In genomic region chr1:111563619-111564018, GRCh38 we compare ENCODE assay signal across 17 cellular contexts. TPM values are rescaled to one million over a fixed set of nuclear protein-coding genes. Genes with fewer than 3 reads are reported as not detected.
A peak's percentile ranks its signal among the peaks of the same experiment; 100 is the strongest.
DNase-seq lines count a peak whose midpoint lies in the region; ATAC-seq, FAIRE-seq and TF ChIP-seq lines count a peak whose summit lies in the region.
"Had no signal": no experiment of that assay in that cellular context is flagged by ENCODE, and none has a peak within 500 bp of the region (broad histone marks: within the 10 kb centered on the region; RNA-seq: fewer than 3 reads in every experiment).

No MANE protein-coding gene starts in this region.

- FAIRE-seq in K562 (lab: Jason Lieb, UNC) = no peak

- no peaks in the 10 kb centered on the region for H3K27me3 ChIP-seq in IMR-90 (ENCODE audit: control insufficient read depth, insufficient read depth, low read length)
- no peaks in the 10 kb centered on the region for H3K27me3 ChIP-seq in K562 (ENCODE audit: control insufficient read depth in 2 of 2, insufficient read depth in 2 of 2, low read length in 2 of 2)

- peak overlapping the region; percentile 70; the same call in 1 of the 2 replicates for H3K18ac ChIP-seq in IMR-90 (ENCODE audit: low read depth, low read length)

- peak overlapping the region; percentile 62 for H2BK5ac ChIP-seq in IMR-90 (ENCODE audit: low read depth, low read length, poor library complexity, severe bottlenecking)

- H3K9me3 ChIP-seq in IMR-90 (ENCODE audit: control insufficient read depth, insufficient read depth, low read length) (no peaks in the 10 kb centered on the region), K562 (replicated peaks; ENCODE audit: control insufficient read depth, insufficient read depth, low read depth, low read length) (no peaks in the 10 kb centered on the region)

- peak overlapping the region; percentile 44 for H3K14ac ChIP-seq in IMR-90 (replicated peaks; ENCODE audit: low read depth, low read length)

- no peak overlapping the region for H3K27ac ChIP-seq in IMR-90 (ENCODE audit: insufficient read depth, low read length)
- no peak overlapping the region for H3K27ac ChIP-seq in K562 (ENCODE audit: extremely low read depth, low read depth, low read length)
- H3K27ac ChIP-seq: C4-2B, HL-60 had no signal

- in situ Hi-C loops in IMR-90 (cut with MboI; ENCODE audit: low sequenced_read_pairs) (no loop called here), K562 (cut with MboI) (no loop called here)

- TF ChIP-seq POLR2A in IMR-90 (IDR thresholded peaks at IDR 0.05; ENCODE audit: low read depth, low read length) (no peak), K562 (conservative IDR thresholded peaks at IDR 0.05) (no peak)

- H3K79me1 ChIP-seq in IMR-90 (ENCODE audit: low read depth in 1 of 2, low read length in 2 of 2) = peaks cover 0 to 5% of the 10 kb centered on the region in 2 experiments; a peak in 1 of 4 replicates

- POLR2A ChIA-PET in IMR-90 (lab: Charles Lee; ENCODE audit: unreplicated experiment) = no interaction called here
- POLR2A ChIA-PET in K562 (lab: Yijun Ruan, JAX) = interaction anchor here (0.6 to 1.4 kb wide), 4 partner anchors 13 to 126 kb away, joined by 3 read pairs; no protein-coding TSS in a partner anchor

- H3K4me2 ChIP-seq in IMR-90 (ENCODE audit: low read depth, low read length) = peak overlapping the region; percentile 30; the same call in 1 of the 2 replicates
- no peak overlapping the region for H3K4me2 ChIP-seq in K562 (ENCODE audit: insufficient read depth, low read length)

- peak overlapping the region; percentile 94 for H2BK20ac ChIP-seq in IMR-90 (ENCODE audit: low read depth, low read length)

- H3K36me3 ChIP-seq in IMR-90 (ENCODE audit: control insufficient read depth, insufficient read depth, low read length) = no peaks in the 10 kb centered on the region
- H3K36me3 ChIP-seq in K562 (ENCODE audit: control insufficient read depth, insufficient read depth, low read length) = no peaks in the 10 kb centered on the region

- H4K5ac ChIP-seq in IMR-90 (ENCODE audit: low read depth, low read length) = no peak overlapping the region; the same call in 1 of the 2 replicates

- CTCF ChIA-PET in IMR-90 (lab: Yijun Ruan, JAX) = interaction anchor here (0.6 to 1.2 kb wide), 4 partner anchors 11 to 213 kb away, joined by 3 read pairs; no protein-coding TSS in a partner anchor
- CTCF ChIA-PET in K562 (lab: Yijun Ruan, JAX; ENCODE audit: low intra/inter-chr PET ratio) = no interaction called here

- H3K23ac ChIP-seq in IMR-90 (ENCODE audit: low read depth, low read length) = peak overlapping the region; percentile 78; the same call in 1 of the 2 replicates

- H3K79me2 ChIP-seq in K562 (ENCODE audit: control insufficient read depth, insufficient read depth, low read length) = no peaks in the 10 kb centered on the region

- TF ChIP-seq CTCF in IMR-90 (conservative IDR thresholded peaks at IDR 0.05; ENCODE audit: low read depth, low read length) (no peak), K562 (IDR thresholded peaks at IDR 0.05 in 2 of 3, conservative IDR thresholded peaks at IDR 0.05 in 1 of 3; ENCODE audit: insufficient read depth in 2 of 3, low read depth in 1 of 3, low read length in 3 of 3) (no peak)

- peak overlapping the region in 1 of 2 experiments; percentile 31; a peak in 2 of 4 replicates for H4K8ac ChIP-seq in IMR-90 (ENCODE audit: low read depth in 2 of 2, low read length in 2 of 2)

- DNase-seq in AG20443 (ENCODE audit: low spot score) = peak; percentile 65
- peak; percentile 90 for DNase-seq in IMR-90
- DNase-seq in K562 (ENCODE audit: extremely low read depth in 1 of 4, low spot score in 3 of 4) = peak in 1 of 4 experiments; percentile 21
- peak; percentile 72 for DNase-seq in kidney tubule cell (ENCODE audit: low spot score)
- no peak for DNase-seq in SIG-M5 (lab: John Stamatoyannopoulos, UW)
- no peak for DNase-seq in SKM-1 treated with dmso at 0.1 percent for 144 hours (lab: John Stamatoyannopoulos, UW; ENCODE audit: unreplicated experiment)
- DNase-seq: activated CD8-positive, alpha-beta T cell treated with anti-CD3 and anti-CD28 coated beads for 36 hours; activated effector memory CD4-positive, alpha-beta T cell treated with Interleukin-2 at 50 U/mL for 16 hours; central memory CD4-positive, alpha-beta T cell; H9; posterior cingulate gyrus; stimulated activated naive CD8-positive, alpha-beta T cell treated with anti-CD3 and anti-CD28 coated beads, Interleukin-15, Interleukin-2, amounts not matched to agents 100 U/mL and 50 U/mL, for 24 hours; T-helper 9 cell had no signal

- dilution Hi-C loops in IMR-90 (cut with HindIII; ENCODE audit: low sequenced_read_pairs, unreplicated experiment) = no loop called here

- H4K91ac ChIP-seq in IMR-90 (ENCODE audit: insufficient read depth, low read depth, low read length) = peak overlapping the region; percentile 72; the same call in 1 of the 2 replicates

- no peaks in the 10 kb centered on the region for H4K20me1 ChIP-seq in IMR-90 (ENCODE audit: insufficient read depth, low read length)
- no peaks in the 10 kb centered on the region for H4K20me1 ChIP-seq in K562 (replicated peaks; ENCODE audit: control insufficient read depth, insufficient read depth, low read length)

- H2BK15ac ChIP-seq in IMR-90 (ENCODE audit: low read depth, low read length) = peak overlapping the region; percentile 95; the same call in 2 of the 3 replicates

- ATAC-seq in IMR-90 (ENCODE audit: low read depth) = peak; percentile 54
- ATAC-seq in K562 = no peak
- ATAC-seq in GM21786 (IDR thresholded peaks at IDR 0.05; ENCODE audit: unreplicated experiment) = no peak
- no peak for ATAC-seq in GM21619 (IDR thresholded peaks at IDR 0.05; ENCODE audit: unreplicated experiment)
- ATAC-seq: activated CD8-positive, alpha-beta T cell treated with anti-CD3 and anti-CD28 coated beads for 36 hours; stimulated activated naive CD8-positive, alpha-beta T cell treated with anti-CD3 and anti-CD28 coated beads, Interleukin-15, Interleukin-2, amounts not matched to agents 100 U/mL and 50 U/mL, for 24 hours had no signal

- peak overlapping the region; percentile 45; the same call in 1 of the 2 replicates for H3K56ac ChIP-seq in IMR-90 (ENCODE audit: extremely low read depth, insufficient read depth, low read length)

- H3K4me3 ChIP-seq in IMR-90 (ENCODE audit: insufficient read depth, low read depth, low read length) = no peak overlapping the region
- H3K4me3 ChIP-seq in K562 = no peak overlapping the region

- H3K9ac ChIP-seq in IMR-90 (ENCODE audit: low read depth, low read length) (no peak overlapping the region), K562 (ENCODE audit: insufficient read depth in 1 of 2, low read depth in 2 of 2, low read length in 2 of 2) (no peak overlapping the region; a peak in 1 of 4 replicates)

- H3K9me1 ChIP-seq in IMR-90 (ENCODE audit: insufficient read depth, low read length) (peaks cover 14% of the 10 kb centered on the region), K562 (ENCODE audit: control insufficient read depth, insufficient read depth, low read length) (no peaks in the 10 kb centered on the region)

- H2AK9ac ChIP-seq in IMR-90 (replicated peaks; ENCODE audit: low read depth, low read length, poor library complexity) = peak overlapping the region; percentile 65

- TF ChIP-seq EP300 in K562 (IDR thresholded peaks at IDR 0.05; ENCODE audit: low read length) = no peak

- intact Hi-C loops in IMR-90 (cut with micrococcal nuclease) = no loop called here
- intact Hi-C loops in K562 (cut with micrococcal nuclease) = loop anchor here (5.0 kb wide), 1 partner anchor 94 kb away; no protein-coding TSS in a partner anchor

- H3K4me1 ChIP-seq in IMR-90 (ENCODE audit: control insufficient read depth, insufficient read depth, low read length) (peaks cover 15% of the 10 kb centered on the region), K562 (replicated peaks in 1 of 2; ENCODE audit: control insufficient read depth in 2 of 2, insufficient read depth in 2 of 2, low read length in 2 of 2) (peaks cover 0 to 5% of the 10 kb centered on the region in 2 experiments; a peak in 1 of 5 replicates)

- BruUV-seq in IMR-90 (replicated peaks; lab: Mats Ljungman, UMichigan) = no TSS peak
- BruUV-seq in K562 (replicated peaks; lab: Mats Ljungman, UMichigan) = no TSS peak

- H2BK120ac ChIP-seq in IMR-90 (ENCODE audit: low read depth, low read length) = peak overlapping the region; percentile 90

- H2AFZ ChIP-seq in IMR-90 (replicated peaks; ENCODE audit: low read length, poor library complexity) = peak overlapping the region; percentile 39
- H2AFZ ChIP-seq in K562 (ENCODE audit: low read depth, low read length) = no peak overlapping the region; the same call in 1 of the 2 replicates

- H2AK5ac ChIP-seq in IMR-90 (ENCODE audit: low read depth, low read length) = peak overlapping the region; percentile 98

- no peak for TF ChIP-seq RAD21 in IMR-90 (IDR thresholded peaks at IDR 0.05; ENCODE audit: low read length)
- no peak for TF ChIP-seq RAD21 in K562 (CRISPR knock-in tag; conservative IDR thresholded peaks at IDR 0.05 in 1 of 2, IDR thresholded peaks at IDR 0.05 in 1 of 2)

- H3K4ac ChIP-seq in IMR-90 (ENCODE audit: low read depth, low read length) = peak overlapping the region; percentile 84; the same call in 1 of the 2 replicates

- WGBS in IMR-90 (ENCODE audit: extremely low coverage in 2 of 2, insufficient read length in 1 of 2), 2 experiments = 0% methylated on average over 1 of the region's 2 CpGs; no CpG with 5 or more reads in 1 of the 2 experiments
- 7% methylated on average over 2 of the region's 2 CpGs for WGBS in K562 (ENCODE audit: insufficient coverage, low coverage, missing lambda C conversion rate)

RNA-seq across cellular contexts. Expression of gene RAP1A, which starts 56.0 kb away (rescaled TPM):
- 18.1 and 35.3 TPM in 2 replicates for total RNA-seq in IMR-90 (2012; rRNA removed)
- polyA plus RNA-seq in IMR-90 (2012; rRNA removed) = 34.4 and 43.6 TPM in 2 replicates
- 4.0 and 6.2 TPM in 2 replicates for polyA plus RNA-seq in IMR-90 (2012; cell fraction: cytosol; rRNA removed)
- polyA plus RNA-seq in IMR-90 (2012; cell fraction: nucleus; rRNA removed; ENCODE audit: low replicate concordance) = 0.72 and 9.5 TPM in 2 replicates
- 4.2 and 14.3 TPM in 2 replicates for total RNA-seq in K562 (2011; cell fraction: chromatin; rRNA removed; ENCODE audit: low replicate concordance)
- total RNA-seq in K562 (2011; cell fraction: nucleolus; rRNA removed) = 2.2 and 3.4 TPM in 2 replicates
- total RNA-seq in K562 (2011; cell fraction: nucleoplasm; rRNA removed) = 7.9 and 18.7 TPM in 2 replicates
- 13.4 and 19.0 TPM in 2 replicates for total RNA-seq in K562 (2014; rRNA removed)
- 32.5 and 40.1 TPM in 2 replicates for total RNA-seq in K562 (2014; rRNA removed; fragmentation: Illumina TruSeq; extraction: Trizol)
- total RNA-seq in K562 (2015; rRNA removed; fragmentation: Illumina TruSeq; extraction: Trizol) = 19.4 and 24.5 TPM in 2 replicates
- 57.6 and 60.7 TPM in 2 replicates for total RNA-seq in K562 (2021)
- polyA plus RNA-seq in K562 (2011; rRNA removed) = 49.0 and 77.3 TPM in 2 replicates
- polyA plus RNA-seq in K562 (2011; cell fraction: cytosol; rRNA removed) = 11.3 and 24.6 TPM in 2 replicates
- polyA plus RNA-seq in K562 (2011; cell fraction: nucleus; rRNA removed) = 6.6 and 11.5 TPM in 2 replicates
- polyA plus RNA-seq in K562 (2012) = 68.6 and 95.0 TPM in 2 replicates
- polyA plus RNA-seq in K562 (2014; fragmentation: Illumina TruSeq; extraction: Trizol) = 68.8 and 86.2 TPM in 2 replicates
- 10 to 100 TPM; 21.3 to 28.9 TPM for polyA plus RNA-seq in K562 (2014; fragmentation: Nextera tagmentation; extraction: Ambion mirVana)
- 45.9 and 48.2 TPM in 2 replicates for polyA plus RNA-seq in K562 (2014; rRNA removed)
- polyA minus RNA-seq in K562 (2011; rRNA and poly(A)+ RNA removed) = 49.7 and 52.8 TPM in 2 replicates
- polyA minus RNA-seq in K562 (2011; cell fraction: cytosol; rRNA and poly(A)+ RNA removed) = 20.3 and 24.0 TPM in 2 replicates
- polyA minus RNA-seq in K562 (2011; cell fraction: nucleus; rRNA and poly(A)+ RNA removed) = 4.7 and 9.1 TPM in 2 replicates

Comparison
In these comparisons a context has a peak if more than half of its experiments do, and no peak if none do; other contexts are left out.
1. DNase-seq: peak in AG20443 (single experiment), IMR-90 (single experiment) and kidney tubule cell (single experiment); none in SIG-M5 (single experiment) and SKM-1 treated with dmso at 0.1 percent for 144 hours (single experiment).